ENCODE assay signal across 22 cellular contexts in genomic region chr15:85049805-85050204, GRCh38.
A peak's percentile ranks its signal among the peaks of the same experiment; 100 is the strongest.
DNase-seq lines count a peak whose midpoint lies in the region; ATAC-seq, FAIRE-seq and TF ChIP-seq lines count a peak whose summit lies in the region.
"Had no signal": no experiment of that assay in that cellular context is flagged by ENCODE, and none has a peak within 500 bp of the region (broad histone marks: within the 10 kb centered on the region; RNA-seq: fewer than 3 reads in every experiment).

No MANE protein-coding gene starts in this region.

- CTCF ChIA-PET in A549 (lab: Yijun Ruan, JAX): interaction anchor here (0.7 to 1.9 kb wide), 2 partner anchors 70 to 94 kb away, joined by 3 to 5 read pairs; no protein-coding TSS in a partner anchor
- CTCF ChIA-PET in IMR-90 (lab: Yijun Ruan, JAX): interaction anchor here (0.6 kb wide), 1 partner anchor 260 kb away, joined by 3 read pairs; no protein-coding TSS in a partner anchor

- no peak overlapping the region for H3K9ac ChIP-seq in IMR-90 (ENCODE audit: low read depth, low read length)
- H3K9ac ChIP-seq: BLaER1 had no signal

- no peaks in the 10 kb centered on the region for H3K36me3 ChIP-seq in IMR-90 (ENCODE audit: control insufficient read depth, insufficient read depth, low read length)
- H3K36me3 ChIP-seq: BLaER1, HAP-1 had no signal

- no peak overlapping the region for H3K18ac ChIP-seq in IMR-90 (ENCODE audit: low read depth, low read length)

- H3K56ac ChIP-seq in IMR-90 (ENCODE audit: extremely low read depth, insufficient read depth, low read length): no peak overlapping the region

- TF ChIP-seq EP300 in A549 (IDR thresholded peaks at IDR 0.05): no peak

- no peaks in the 10 kb centered on the region for H4K20me1 ChIP-seq in IMR-90 (ENCODE audit: insufficient read depth, low read length)
- H4K20me1 ChIP-seq: BLaER1 had no signal

- no peak overlapping the region; a peak in 1 of 4 replicates for H4K8ac ChIP-seq in IMR-90 (ENCODE audit: low read depth in 2 of 2, low read length in 2 of 2)

- H3K27ac ChIP-seq in A549 (peak overlapping the region; percentile 93 to 95), IMR-90 (ENCODE audit: insufficient read depth, low read length) (no peak overlapping the region), dorsolateral prefrontal cortex (peak overlapping the region in 42 of 59 donors; percentile 0 to 95 (median 80)), substantia nigra (ENCODE audit: low read depth, low read length, poor library complexity, severe bottlenecking) (peak overlapping the region; percentile 14)
- H3K27ac ChIP-seq: BLaER1, C4-2B had no signal

- H2BK15ac ChIP-seq in IMR-90 (ENCODE audit: low read depth, low read length): no peak overlapping the region

- dilution Hi-C loops in IMR-90 (cut with HindIII; ENCODE audit: low sequenced_read_pairs, unreplicated experiment): loop anchor here (10.0 kb wide), 1 partner anchor 95 kb away; no protein-coding TSS in a partner anchor

- peaks cover 17% of the 10 kb centered on the region; the same call in 1 of the 3 replicates for H3K9me3 ChIP-seq in A549
- H3K9me3 ChIP-seq in IMR-90 (ENCODE audit: control insufficient read depth, insufficient read depth, low read length): no peaks in the 10 kb centered on the region
- H3K9me3 ChIP-seq: Caco-2 had no signal

- no peak overlapping the region for H3K4ac ChIP-seq in IMR-90 (ENCODE audit: low read depth, low read length)

- H3K4me2 ChIP-seq in A549 (no peak overlapping the region), IMR-90 (ENCODE audit: low read depth, low read length) (no peak overlapping the region)
- H3K4me2 ChIP-seq: BLaER1 had no signal

- H2AK9ac ChIP-seq in IMR-90 (replicated peaks; ENCODE audit: low read depth, low read length, poor library complexity): no peak overlapping the region

- H3K14ac ChIP-seq in IMR-90 (replicated peaks; ENCODE audit: low read depth, low read length): no peak overlapping the region; the same call in 1 of the 2 replicates

- POLR2A ChIA-PET in A549 (lab: Yijun Ruan, JAX) (no interaction called here), IMR-90 (lab: Charles Lee; ENCODE audit: unreplicated experiment) (no interaction called here)

- no peak for TF ChIP-seq POLR2A in A549 (IDR thresholded peaks at IDR 0.05; ENCODE audit: low read length)
- TF ChIP-seq POLR2A in IMR-90 (IDR thresholded peaks at IDR 0.05; ENCODE audit: low read depth, low read length): no peak

- H2BK20ac ChIP-seq in IMR-90 (ENCODE audit: low read depth, low read length): 0 out of 2 replicates have a peak overlapping the region, but pooled peaks have one; percentile 54

- no peak for ATAC-seq in A549
- no peak for ATAC-seq in IMR-90 (ENCODE audit: low read depth)
- ATAC-seq: CD8-positive, alpha-beta T cell; GM12878 had no signal

- intact Hi-C loops in IMR-90 (cut with micrococcal nuclease): loop anchor here (5.0 to 10.0 kb wide), 2 partner anchors 203 to 465 kb away; no protein-coding TSS in a partner anchor
- intact Hi-C loops in dorsolateral prefrontal cortex (cut with DNase I): loop anchor here (5.0 to 10.0 kb wide), 5 partner anchors 42 to 455 kb away; partner anchors contain the start of gene ZSCAN2 (in 1 of the 2)

- in situ Hi-C loops in IMR-90 (cut with MboI; ENCODE audit: low sequenced_read_pairs): no loop called here

- H3K4me1 ChIP-seq in A549: peaks cover 34% of the 10 kb centered on the region
- peaks cover 4% of the 10 kb centered on the region for H3K4me1 ChIP-seq in IMR-90 (ENCODE audit: control insufficient read depth, insufficient read depth, low read length)

- H3K4me3 ChIP-seq in A549: no peak overlapping the region
- no peak overlapping the region for H3K4me3 ChIP-seq in IMR-90 (ENCODE audit: insufficient read depth, low read depth, low read length)
- no peak overlapping the region for H3K4me3 ChIP-seq in dorsolateral prefrontal cortex
- H3K4me3 ChIP-seq: BLaER1, GM12878, HAP-1 had no signal

- no peak overlapping the region for H3K23ac ChIP-seq in IMR-90 (ENCODE audit: low read depth, low read length)

- peak overlapping the region; percentile 11; the same call in 1 of the 2 replicates for H2BK120ac ChIP-seq in IMR-90 (ENCODE audit: low read depth, low read length)

- BruUV-seq in IMR-90 (replicated peaks; lab: Mats Ljungman, UMichigan): no TSS peak

- H2AK5ac ChIP-seq in IMR-90 (ENCODE audit: low read depth, low read length): no peak overlapping the region

- no peaks in the 10 kb centered on the region for H3K27me3 ChIP-seq in IMR-90 (ENCODE audit: control insufficient read depth, insufficient read depth, low read length)
- no peaks in the 10 kb centered on the region for H3K27me3 ChIP-seq in dorsolateral prefrontal cortex
- H3K27me3 ChIP-seq: BLaER1 had no signal

- no peak for TF ChIP-seq CTCF in A549 (IDR thresholded peaks at IDR 0.05)
- TF ChIP-seq CTCF in IMR-90 (conservative IDR thresholded peaks at IDR 0.05; ENCODE audit: low read depth, low read length): no peak
- TF ChIP-seq CTCF in dorsolateral prefrontal cortex (IDR thresholded peaks at IDR 0.05 in 54 of 56, conservative IDR thresholded peaks at IDR 0.05 in 2 of 56; ENCODE audit: low read depth in 1 of 56, partially characterized antibody in 56 of 56): no peak

- H2AFZ ChIP-seq in IMR-90 (replicated peaks; ENCODE audit: low read length, poor library complexity): no peak overlapping the region

- TF ChIP-seq RAD21 in A549 (conservative IDR thresholded peaks at IDR 0.05 in 1 of 2, IDR thresholded peaks at IDR 0.05 in 1 of 2) (no peak), IMR-90 (IDR thresholded peaks at IDR 0.05; ENCODE audit: low read length) (no peak)

- H4K5ac ChIP-seq in IMR-90 (ENCODE audit: low read depth, low read length): no peak overlapping the region; the same call in 1 of the 2 replicates

- H2BK5ac ChIP-seq in IMR-90 (ENCODE audit: low read depth, low read length, poor library complexity, severe bottlenecking): peak overlapping the region; percentile 74

- no peak overlapping the region for H4K91ac ChIP-seq in IMR-90 (ENCODE audit: insufficient read depth, low read depth, low read length)

- DNase-seq in A549 (ENCODE audit: low read depth in 1 of 2, low spot score in 1 of 2) (no peak), IMR-90 (no peak), dorsolateral prefrontal cortex (no peak), substantia nigra (lab: John Stamatoyannopoulos, UW) (no peak), D341Med (ENCODE audit: low spot score) (no peak), NCI-H226 (no peak)
- DNase-seq: Caco-2; CD4-positive, CD25-positive, alpha-beta regulatory T cell; CD8-positive, alpha-beta T cell; DMS 273 treated with DMSO at 0.1 percent for 48 hours; DMS79; EL; GDM1; GOT3; HFFc6 had no signal

- no peak for FAIRE-seq in A549 (lab: Jason Lieb, UNC)
- FAIRE-seq: D721Med, GM12878, GM18507, H54 had no signal

- H3K9me1 ChIP-seq in IMR-90 (ENCODE audit: insufficient read depth, low read length): peaks cover 3% of the 10 kb centered on the region; the same call in 1 of the 2 replicates

- H3K79me1 ChIP-seq in IMR-90 (ENCODE audit: low read depth in 1 of 2, low read length in 2 of 2): peaks cover 9 to 31% of the 10 kb centered on the region in 2 experiments

TF ChIP-seq in A549, 52 proteins besides CTCF, POLR2A, EP300 and RAD21:
- no peak for TF ChIP-seq E2F6 (IDR thresholded peaks at IDR 0.05; ENCODE audit: borderline replicate concordance, low read depth)
TF ChIP-seq in A549: peak in this region for 0.

TF ChIP-seq in IMR-90, 13 proteins besides CTCF, POLR2A, EP300 and RAD21:
- TF ChIP-seq CEBPB (IDR thresholded peaks at IDR 0.05; ENCODE audit: low read depth, low read length) (no peak), BHLHE40 (IDR thresholded peaks at IDR 0.05; ENCODE audit: low read depth, low read length) (no peak), CHD1 (IDR thresholded peaks at IDR 0.05; ENCODE audit: low read depth, low read length) (no peak), USF2 (IDR thresholded peaks at IDR 0.05; ENCODE audit: low read depth, low read length) (no peak), NFE2L2 (IDR thresholded peaks at IDR 0.05; ENCODE audit: low read depth, low read length) (no peak), ELK1 (IDR thresholded peaks at IDR 0.05; ENCODE audit: borderline replicate concordance, low read depth, low read length) (no peak), MAZ (IDR thresholded peaks at IDR 0.05; ENCODE audit: borderline replicate concordance, low read depth, low read length) (no peak), RFX5 (IDR thresholded peaks at IDR 0.05; ENCODE audit: low read depth, low read length) (no peak), RCOR1 (IDR thresholded peaks at IDR 0.05; ENCODE audit: insufficient replicate concordance, low read length) (no peak), SMC3 (IDR thresholded peaks at IDR 0.05; ENCODE audit: low read depth, low read length) (no peak), FOS (IDR thresholded peaks at IDR 0.05; ENCODE audit: low read depth, low read length) (no peak), MXI1 (IDR thresholded peaks at IDR 0.05; ENCODE audit: borderline replicate concordance, low read depth, low read length) (no peak), MAFK (IDR thresholded peaks at IDR 0.05; ENCODE audit: low read depth, low read length) (no peak)
